Comparison of ENCODE assay signal across 2 cellular contexts in genomic region chr10:110488124-110488681, GRCh38.
A peak's percentile ranks its signal among the peaks of the same experiment; 100 is the strongest.
TF ChIP-seq lines count a peak whose summit lies in the region.

No MANE protein-coding gene starts in this region.

TF ChIP-seq in HepG2, 621 proteins besides CTCF, POLR2A, EP300 and RAD21:
- TF ChIP-seq ZKSCAN8 (CRISPR knock-in tag; IDR thresholded peaks at IDR 0.05; ENCODE audit: borderline replicate concordance) (0 out of 2 replicates have a peak, but pooled peaks have one; percentile 3), CSRNP1 (CRISPR knock-in tag; IDR thresholded peaks at IDR 0.05) (no peak), RELA (CRISPR knock-in tag; IDR thresholded peaks at IDR 0.05) (no peak), YEATS4 (CRISPR knock-in tag; IDR thresholded peaks at IDR 0.05; ENCODE audit: borderline replicate concordance) (no peak)
TF ChIP-seq in HepG2: peak in this region for 1.

TF ChIP-seq in WTC11, 78 proteins besides CTCF, POLR2A, EP300 and RAD21:
- no peak for TF ChIP-seq TEAD1 (CRISPR knock-in tag; IDR thresholded peaks at IDR 0.05)
- TF ChIP-seq ZNF121 (CRISPR knock-in tag; IDR thresholded peaks at IDR 0.05), result no peak
- no peak for TF ChIP-seq FOXP1 (CRISPR knock-in tag; IDR thresholded peaks at IDR 0.05; ENCODE audit: borderline replicate concordance)
- TF ChIP-seq NR3C1 (CRISPR knock-in tag; conservative IDR thresholded peaks at IDR 0.05; ENCODE audit: low read depth), result no peak
- no peak for TF ChIP-seq NR2C2 (CRISPR knock-in tag; IDR thresholded peaks at IDR 0.05)
- TF ChIP-seq PRRX2 (CRISPR knock-in tag; IDR thresholded peaks at IDR 0.05), result no peak
- no peak for TF ChIP-seq GABPB1 (CRISPR knock-in tag; IDR thresholded peaks at IDR 0.05)
- TF ChIP-seq ZNF138 (CRISPR knock-in tag; conservative IDR thresholded peaks at IDR 0.05), result no peak
- no peak for TF ChIP-seq SP1 (CRISPR knock-in tag; conservative IDR thresholded peaks at IDR 0.05)
- no peak for TF ChIP-seq SOX15 (CRISPR knock-in tag; IDR thresholded peaks at IDR 0.05)
- TF ChIP-seq EMX1 (CRISPR knock-in tag; IDR thresholded peaks at IDR 0.05), result no peak
- no peak for TF ChIP-seq ESRRA (CRISPR knock-in tag; IDR thresholded peaks at IDR 0.05; ENCODE audit: borderline replicate concordance)
- no peak for TF ChIP-seq OVOL2 (CRISPR knock-in tag; IDR thresholded peaks at IDR 0.05; ENCODE audit: borderline replicate concordance)
- no peak for TF ChIP-seq ATF1 (CRISPR knock-in tag; IDR thresholded peaks at IDR 0.05)
- TF ChIP-seq ZNF232 (CRISPR knock-in tag; IDR thresholded peaks at IDR 0.05), result no peak
- no peak for TF ChIP-seq TEAD4 (CRISPR knock-in tag; IDR thresholded peaks at IDR 0.05)
- TF ChIP-seq ZNF396 (CRISPR knock-in tag; IDR thresholded peaks at IDR 0.05; ENCODE audit: borderline replicate concordance), result no peak
- no peak for TF ChIP-seq ZBTB21 (CRISPR knock-in tag; IDR thresholded peaks at IDR 0.05; ENCODE audit: borderline replicate concordance)
- TF ChIP-seq GRHL2 (CRISPR knock-in tag; IDR thresholded peaks at IDR 0.05; ENCODE audit: insufficient replicate concordance, severe bottlenecking), result no peak
